ENCODE assay signal across 9 cellular contexts in the genomic region with DNA sequence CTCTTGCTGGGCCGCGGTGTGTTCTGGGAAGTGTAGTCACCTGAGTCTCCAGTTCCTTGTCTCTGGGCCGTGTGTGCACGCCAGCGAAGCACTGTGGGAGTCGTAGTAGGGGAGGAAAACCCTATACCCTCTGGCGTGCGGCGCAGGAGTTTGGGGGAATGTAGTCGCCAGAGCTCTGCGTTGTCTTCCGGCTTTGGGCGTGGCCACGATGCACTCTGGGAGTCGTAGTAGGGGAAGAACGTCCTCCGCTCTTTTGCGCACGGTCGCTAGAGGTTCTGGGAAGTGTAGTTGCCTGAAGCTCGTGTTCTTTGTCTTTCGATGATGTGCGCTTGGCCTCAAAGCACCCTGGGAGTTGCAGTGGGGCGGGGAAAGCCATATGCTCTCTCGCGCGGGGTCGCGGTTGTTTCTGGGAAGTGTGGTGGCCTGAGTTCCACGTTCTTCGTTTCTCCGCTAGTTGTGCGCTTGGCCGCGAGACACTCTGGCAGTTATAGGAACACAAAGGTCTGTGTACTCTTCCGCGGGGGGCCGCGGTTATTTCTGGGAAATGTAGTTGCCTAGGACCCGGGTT. TPM values are rescaled to one million over a fixed set of nuclear protein-coding genes. Genes with fewer than 3 reads are reported as not detected.
DNase-seq lines count a peak whose midpoint lies in the region; ATAC-seq and TF ChIP-seq lines count a peak whose summit lies in the region.
"Had no signal": no experiment of that assay in that cellular context is flagged by ENCODE, and none has a peak within 500 bp of the region (broad histone marks: within the 10 kb centered on the region; RNA-seq: fewer than 3 reads in every experiment).

No MANE protein-coding gene starts in this region.

- DNase-seq in BJ (ENCODE audit: low read depth) (peak; percentile 97), NCI-H524 (lab: John Stamatoyannopoulos, UW) (peak; percentile 99), dedifferentiated amniotic fluid mesenchymal stem cell (ENCODE audit: extremely low spot score) (peak; percentile 95), left kidney (ENCODE audit: low read depth, low spot score) (peak; percentile 100)
- DNase-seq in activated CD4-positive, alpha-beta T cell treated with anti-CD3 and anti-CD28 coated beads, Interleukin-2, amount 10 ng/mL, durations not matched to agents 24 days and 14 days = peak; percentile 98
- peak; percentile 91 to 96 for DNase-seq in stimulated activated CD4-positive, alpha-beta T cell treated with anti-CD3 and anti-CD28 coated beads, Interleukin-2, amount 100 ng/mL, for 24 hours

- H3K27ac Mint-ChIP-seq in activated CD4-positive, alpha-beta T cell treated with anti-CD3 and anti-CD28 coated beads, Interleukin-2, amount 10 ng/mL, durations not matched to agents 24 days and 14 days = no peak overlapping the region
- H3K27ac Mint-ChIP-seq: dendritic cell treated with granulocyte-macrophage colony-stimulating factor and Interleukin-4, amounts not matched to agents 40 ng/mL and 50 ng/mL, for 4 days had no signal

- no peak overlapping the region for H3K4me3 Mint-ChIP-seq in activated CD4-positive, alpha-beta T cell treated with anti-CD3 and anti-CD28 coated beads, Interleukin-2, amount 10 ng/mL, durations not matched to agents 24 days and 14 days
- H3K4me3 Mint-ChIP-seq: dendritic cell treated with granulocyte-macrophage colony-stimulating factor and Interleukin-4, amounts not matched to agents 40 ng/mL and 50 ng/mL, for 4 days had no signal

- TF ChIP-seq CTCF in BJ (IDR thresholded peaks at IDR 0.05; ENCODE audit: insufficient read depth, low read depth, low read length) = no peak; the same call in 1 of the 2 replicates

- H3K27me3 Mint-ChIP-seq in activated CD4-positive, alpha-beta T cell treated with anti-CD3 and anti-CD28 coated beads, Interleukin-2, amount 10 ng/mL, durations not matched to agents 24 days and 14 days = no peaks in the 10 kb centered on the region
- H3K27me3 Mint-ChIP-seq: dendritic cell treated with granulocyte-macrophage colony-stimulating factor and Interleukin-4, amounts not matched to agents 40 ng/mL and 50 ng/mL, for 4 days had no signal

- H3K9me3 Mint-ChIP-seq in activated CD4-positive, alpha-beta T cell treated with anti-CD3 and anti-CD28 coated beads, Interleukin-2, amount 10 ng/mL, durations not matched to agents 24 days and 14 days = peaks cover 31% of the 10 kb centered on the region

- H3K27me3 ChIP-seq in BJ (ENCODE audit: control insufficient read depth, insufficient read depth, low read length) = no peaks in the 10 kb centered on the region

- peaks cover 4% of the 10 kb centered on the region for H3K4me1 Mint-ChIP-seq in activated CD4-positive, alpha-beta T cell treated with anti-CD3 and anti-CD28 coated beads, Interleukin-2, amount 10 ng/mL, durations not matched to agents 24 days and 14 days

- H3K4me3 ChIP-seq in BJ (ENCODE audit: low read depth, low read length) = peak overlapping the region; percentile 90

- intact Hi-C loops in activated CD4-positive, alpha-beta T cell treated with anti-CD3 and anti-CD28 coated beads, Interleukin-2, amount 10 ng/mL, durations not matched to agents 24 days and 14 days (cut with micrococcal nuclease) = loop anchor here (1.0 kb wide), 9 partner anchors 43 to 318 kb away; a partner anchor contains a TSS

- peak; percentile 48 for TF ChIP-seq POLR2A in GM19193 (IDR thresholded peaks at IDR 0.05; ENCODE audit: extremely low read depth, insufficient read depth, insufficient read length)

- CTCF ChIA-PET in BJ (lab: Yijun Ruan, JAX) = no interaction called here

- POLR2A ChIA-PET in BJ (lab: Charles Lee) = interaction anchor here (1.1 kb wide), 1 partner anchor 101 kb away, joined by 4 read pairs; a partner anchor contains a TSS

- peak; percentile 84 for ATAC-seq in HG03432 (IDR thresholded peaks at IDR 0.05; ENCODE audit: unreplicated experiment)

- peaks cover 49% of the 10 kb centered on the region for H3K36me3 Mint-ChIP-seq in activated CD4-positive, alpha-beta T cell treated with anti-CD3 and anti-CD28 coated beads, Interleukin-2, amount 10 ng/mL, durations not matched to agents 24 days and 14 days (ENCODE audit: low read depth)

- H3K36me3 ChIP-seq in BJ (ENCODE audit: control insufficient read depth, insufficient read depth, low read length) = peaks cover 2% of the 10 kb centered on the region

RNA-seq across cellular contexts. Expression of a gene that starts 0.6 kb away (rescaled TPM):
- polyA plus RNA-seq in BJ (2011; rRNA removed) = 11.8 and 14.6 TPM in 2 replicates
- 6.1 and 9.4 TPM in 2 replicates for polyA minus RNA-seq in BJ (2011; rRNA and poly(A)+ RNA removed)
- 12.7 and 14.5 TPM in 2 replicates for total RNA-seq in activated CD4-positive, alpha-beta T cell treated with anti-CD3 and anti-CD28 coated beads, Interleukin-2, amount 10 ng/mL, durations not matched to agents 24 days and 14 days

RNA-seq across cellular contexts. Expression of a gene that starts 42.8 kb away (rescaled TPM):
- polyA plus RNA-seq in BJ (2011; rRNA removed) = 9.7 and 16.2 TPM in 2 replicates
- polyA minus RNA-seq in BJ (2011; rRNA and poly(A)+ RNA removed) = 10.8 and 14.0 TPM in 2 replicates
- total RNA-seq in activated CD4-positive, alpha-beta T cell treated with anti-CD3 and anti-CD28 coated beads, Interleukin-2, amount 10 ng/mL, durations not matched to agents 24 days and 14 days = 20.1 and 23.1 TPM in 2 replicates

RNA-seq across cellular contexts. Expression of a gene that starts 49.9 kb away (rescaled TPM):
- polyA plus RNA-seq in BJ (2011; rRNA removed) = 0.21 and 0.47 TPM in 2 replicates
- 0.51 and 0.57 TPM in 2 replicates for polyA minus RNA-seq in BJ (2011; rRNA and poly(A)+ RNA removed)
- total RNA-seq in activated CD4-positive, alpha-beta T cell treated with anti-CD3 and anti-CD28 coated beads, Interleukin-2, amount 10 ng/mL, durations not matched to agents 24 days and 14 days = 2.2 and 2.4 TPM in 2 replicates

RNA-seq across cellular contexts. Expression of a gene that starts 50.3 kb away (rescaled TPM):
- 2.0 and 4.3 TPM in 2 replicates for polyA plus RNA-seq in BJ (2011; rRNA removed)
- 5.2 and 6.8 TPM in 2 replicates for polyA minus RNA-seq in BJ (2011; rRNA and poly(A)+ RNA removed)
- 3.3 and 4.2 TPM in 2 replicates for total RNA-seq in activated CD4-positive, alpha-beta T cell treated with anti-CD3 and anti-CD28 coated beads, Interleukin-2, amount 10 ng/mL, durations not matched to agents 24 days and 14 days

Comparison
In these comparisons a context has a peak if more than half of its experiments do, and no peak if none do; other contexts are left out.
1. Peak in every context shown above with its lines: DNase-seq, ATAC-seq and H3K4me3 ChIP-seq.